18 cellular contexts compared by ENCODE assay signal in genomic region chr1:10740123-10740522, GRCh38. TPM values are rescaled to one million over a fixed set of nuclear protein-coding genes. Genes with fewer than 3 reads are reported as not detected.
DNase-seq lines count a peak whose midpoint lies in the region; ATAC-seq, FAIRE-seq and TF ChIP-seq lines count a peak whose summit lies in the region.
"Had no signal": no experiment of that assay in that cellular context is flagged by ENCODE, and none has a peak within 500 bp of the region (broad histone marks: within the 10 kb centered on the region; RNA-seq: fewer than 3 reads in every experiment).

No MANE protein-coding gene starts in this region.

- H2AFZ ChIP-seq in HepG2 (ENCODE audit: low read length) (no peak overlapping the region), H1 (ENCODE audit: low read length) (no peak overlapping the region)

- TF ChIP-seq CTCF in HepG2 (CRISPR knock-in tag; IDR thresholded peaks at IDR 0.05) (no peak), right lobe of liver (IDR thresholded peaks at IDR 0.05) (no peak), H1 (IDR thresholded peaks at IDR 0.05; ENCODE audit: control extremely low read depth in 1 of 3, insufficient read depth in 1 of 3, low read depth in 1 of 3, low read length in 3 of 3) (no peak), psoas muscle (IDR thresholded peaks at IDR 0.05) (no peak), stomach (IDR thresholded peaks at IDR 0.05) (no peak)

- H3K79me2 ChIP-seq in HepG2 (ENCODE audit: insufficient read depth, low read length): no peaks in the 10 kb centered on the region
- no peaks in the 10 kb centered on the region for H3K79me2 ChIP-seq in H1 (ENCODE audit: control insufficient read depth in 1 of 2, insufficient read depth in 2 of 2, low read length in 2 of 2)

- H4K5ac ChIP-seq in H1 (ENCODE audit: insufficient read length, low read depth, low read length): no peak overlapping the region

- H2BK12ac ChIP-seq in H1 (ENCODE audit: low read depth, low read length): peak overlapping the region; percentile 44; the same call in 1 of the 2 replicates

- 63% methylated on average over 5 of the region's 6 CpGs for WGBS in HepG2 (ENCODE audit: low lambda C conversion rate)
- 73% methylated on average over 2 of the region's 6 CpGs for WGBS in right lobe of liver (ENCODE audit: insufficient coverage, low coverage, low lambda C conversion rate, missing lambda C conversion rate)
- 85% methylated on average over 6 of the region's 6 CpGs; no CpG with 5 or more reads in 1 of the 2 experiments for WGBS in H1 (ENCODE audit: extremely low coverage in 1 of 2, insufficient coverage in 1 of 2, insufficient read length in 1 of 2, insufficient replicate concordance in 2 of 2, low coverage in 1 of 2, low lambda C conversion rate in 2 of 2, missing lambda C conversion rate in 1 of 2), 2 experiments
- 84 to 93% (median 90%) methylated on average over 6 of the region's 6 CpGs for WGBS in psoas muscle, 3 donors
- 67 to 82% (median 73%) methylated on average over 6 of the region's 6 CpGs for WGBS in stomach, 5 donors

- H3K27me3 ChIP-seq in HepG2 (ENCODE audit: control insufficient read depth in 1 of 2, insufficient read depth in 2 of 2, low read length in 2 of 2) (peaks cover 1 to 17% of the 10 kb centered on the region in 2 experiments; a peak in 4 of 5 replicates), right lobe of liver (no peaks in the 10 kb centered on the region), H1 (replicated peaks in 1 of 4; ENCODE audit: control insufficient read depth in 3 of 4, extremely low read depth in 1 of 4, insufficient read depth in 3 of 4, low read length in 3 of 4) (no peaks in the 10 kb centered on the region), psoas muscle (ENCODE audit: insufficient read depth in 3 of 3, low read length in 2 of 3) (no peaks in the 10 kb centered on the region), stomach (no peaks in the 10 kb centered on the region)

- POLR2A ChIA-PET in HepG2 (lab: Yijun Ruan, JAX) (interaction anchor here (0.7 kb wide), 1 partner anchor 1023 kb away, joined by 5 read pairs; no protein-coding TSS in a partner anchor), H1 (lab: Charles Lee; ENCODE audit: partially characterized antibody) (no interaction called here)

- H4K91ac ChIP-seq in H1 (replicated peaks; ENCODE audit: insufficient read length, low read length): no peak overlapping the region

- in situ Hi-C loops in HepG2 (cut with HindIII; ENCODE audit: extremely low pct_ligation_motif_present, low pct_unique_long_range_greater_than_20kb): no loop called here

- no peak overlapping the region for H2BK5ac ChIP-seq in H1 (ENCODE audit: low read depth, low read length)

- H3K9ac ChIP-seq in HepG2 (ENCODE audit: insufficient read depth, low read depth, low read length): no peak overlapping the region
- H3K9ac ChIP-seq in H1 (replicated peaks in 1 of 4; ENCODE audit: extremely low read depth in 1 of 4, low read depth in 3 of 4, low read length in 3 of 4): no peak overlapping the region
- H3K9ac ChIP-seq: BLaER1 had no signal

- ATAC-seq in HepG2 (no peak), right lobe of liver (no peak), psoas muscle (no peak)
- ATAC-seq: A549 had no signal

- TF ChIP-seq RAD21 in HepG2 (CRISPR knock-in tag; IDR thresholded peaks at IDR 0.05) (no peak), H1 (IDR thresholded peaks at IDR 0.05 in 1 of 2, conservative IDR thresholded peaks at IDR 0.05 in 1 of 2; ENCODE audit: low read depth in 2 of 2, low read length in 2 of 2) (no peak)

- H3K36me3 ChIP-seq in HepG2 (replicated peaks in 1 of 2; ENCODE audit: control insufficient read depth in 1 of 2, insufficient read depth in 2 of 2, low read length in 2 of 2): no peaks in the 10 kb centered on the region
- H3K36me3 ChIP-seq in right lobe of liver: no peaks in the 10 kb centered on the region
- no peaks in the 10 kb centered on the region for H3K36me3 ChIP-seq in H1 (ENCODE audit: control insufficient read depth in 2 of 4, insufficient read depth in 4 of 4, low read length in 3 of 4)
- no peaks in the 10 kb centered on the region for H3K36me3 ChIP-seq in psoas muscle (ENCODE audit: insufficient read depth in 1 of 2, low read depth in 1 of 2)
- no peaks in the 10 kb centered on the region for H3K36me3 ChIP-seq in stomach
- H3K36me3 ChIP-seq: BLaER1, HAP-1 had no signal

- CTCF ChIA-PET in HepG2 (lab: Yijun Ruan, JAX; ENCODE audit: low intra/inter-chr PET ratio, low total read pairs) (no interaction called here), H1 (lab: Charles Lee; ENCODE audit: partially characterized antibody) (interaction anchor here (0.6 to 4.0 kb wide), 9 partner anchors 10 to 995 kb away, joined by 3 to 32 read pairs (median 4); no protein-coding TSS in a partner anchor)

- H3K4ac ChIP-seq in H1 (replicated peaks; ENCODE audit: insufficient read length, low read depth, low read length): no peak overlapping the region

- no TSS peak for BruUV-seq in HepG2 (replicated peaks; lab: Mats Ljungman, UMichigan)

- no peak overlapping the region for H2AK5ac ChIP-seq in H1 (ENCODE audit: low read depth, low read length)

- no peak overlapping the region for H3K18ac ChIP-seq in H1 (ENCODE audit: extremely low read depth, low read length)

- H3K79me1 ChIP-seq in H1 (ENCODE audit: low read depth, low read length): no peaks in the 10 kb centered on the region; the same call in 1 of the 2 replicates

- no peaks in the 10 kb centered on the region for H4K20me1 ChIP-seq in HepG2 (ENCODE audit: insufficient read depth, low read length)
- H4K20me1 ChIP-seq in H1 (replicated peaks in 1 of 2; ENCODE audit: control insufficient read depth in 1 of 2, insufficient read depth in 2 of 2, low read length in 2 of 2): no peaks in the 10 kb centered on the region
- H4K20me1 ChIP-seq: BLaER1 had no signal

- H3K4me3 ChIP-seq in HepG2 (replicated peaks in 1 of 3; ENCODE audit: insufficient read depth in 1 of 3, low read depth in 2 of 3, low read length in 3 of 3) (no peak overlapping the region), right lobe of liver (no peak overlapping the region), H1 (ENCODE audit: extremely low read depth in 1 of 4, insufficient read depth in 2 of 4, low read depth in 3 of 4, low read length in 4 of 4) (no peak overlapping the region), psoas muscle (no peak overlapping the region), stomach (no peak overlapping the region)
- H3K4me3 ChIP-seq: A549, BLaER1, HAP-1 had no signal

- H3K4me1 ChIP-seq in HepG2 (ENCODE audit: insufficient read depth, low read length) (peaks cover 17% of the 10 kb centered on the region), right lobe of liver (peaks cover 0 to under 1% (median 0%) of the 10 kb centered on the region in 4 donors), H1 (replicated peaks in 1 of 4; ENCODE audit: control insufficient read depth in 3 of 4, insufficient read depth in 4 of 4, low read length in 3 of 4) (peaks cover 0 to 22% (median 12%) of the 10 kb centered on the region in 4 experiments; a peak in 6 of 7 replicates), psoas muscle (peaks cover 80% of the 10 kb centered on the region), stomach (peaks cover 44 to 73% (median 53%) of the 10 kb centered on the region in 4 donors)
- H3K4me1 ChIP-seq: A549 had no signal

- no peak overlapping the region; the same call in 1 of the 2 replicates for H4K8ac ChIP-seq in H1 (ENCODE audit: extremely low read depth, insufficient read depth, low read length)

- TF ChIP-seq POLR2A in HepG2 (IDR thresholded peaks at IDR 0.05; ENCODE audit: insufficient read depth in 1 of 2, low read depth in 2 of 2, low read length in 2 of 2) (no peak), right lobe of liver (IDR thresholded peaks at IDR 0.05) (no peak), H1 (IDR thresholded peaks at IDR 0.05; ENCODE audit: control extremely low read depth in 1 of 2, low read depth in 2 of 2, low read length in 2 of 2) (no peak), stomach (IDR thresholded peaks at IDR 0.05) (no peak)

- FAIRE-seq in HepG2 (lab: Jason Lieb, UNC): no peak
- no peak for FAIRE-seq in H1 (lab: Jason Lieb, UNC)
- FAIRE-seq: A549, GM12892, GM18507 had no signal

- no peak overlapping the region for H2BK120ac ChIP-seq in H1 (replicated peaks; ENCODE audit: low read depth, low read length)

- no peak for DNase-seq in HepG2 (ENCODE audit: low spot score)
- no peak for DNase-seq in right lobe of liver
- no peak for DNase-seq in H1 (ENCODE audit: low read depth in 1 of 2, low spot score in 2 of 2)
- DNase-seq in psoas muscle: no peak
- no peak for DNase-seq in stomach
- DNase-seq in NOMO-1 treated with DMSO at 0.1 percent for 48 hours (lab: John Stamatoyannopoulos, UW; ENCODE audit: unreplicated experiment): no peak
- DNase-seq in inferior parietal cortex (ENCODE audit: extremely low spot score): no peak
- DNase-seq in NCI-H1092 treated with DMSO at 0.1 percent for 48 hours (lab: John Stamatoyannopoulos, UW): no peak
- DNase-seq: CD4-positive, alpha-beta memory T cell; DMS153; DMS79; GDM1 had no signal

- no peak overlapping the region for H2BK15ac ChIP-seq in H1 (ENCODE audit: low read length)

- no peak overlapping the region for H3K14ac ChIP-seq in H1 (ENCODE audit: insufficient read length)

- H3K4me2 ChIP-seq in HepG2 (ENCODE audit: low read depth, low read length) (no peak overlapping the region), H1 (ENCODE audit: insufficient read depth in 1 of 2, low read depth in 2 of 2, low read length in 2 of 2) (no peak overlapping the region)
- H3K4me2 ChIP-seq: A549, BLaER1 had no signal

- H3K27ac ChIP-seq in HepG2 (ENCODE audit: extremely low read length, insufficient read depth, low read length) (no peak overlapping the region), right lobe of liver (no peak overlapping the region), H1 (ENCODE audit: low read depth, low read length) (no peak overlapping the region), psoas muscle (peak overlapping the region; percentile 15), stomach (peak overlapping the region; percentile 76 to 90 (median 87))
- H3K27ac ChIP-seq: 22Rv1, A549, BLaER1 had no signal

- H3K23me2 ChIP-seq in H1 (ENCODE audit: low read depth, low read length): no peaks in the 10 kb centered on the region

- intact Hi-C loops in HepG2 (cut with micrococcal nuclease; ENCODE audit: unreplicated experiment) (no loop called here), right lobe of liver (cut with DNase I) (no loop called here), psoas muscle (cut with DNase I) (loop anchor here in 1 of 2 donors (5.0 kb wide), 1 partner anchor 58 kb away; no protein-coding TSS in a partner anchor), stomach (cut with DNase I; ENCODE audit: low total_unique reads) (no loop called here)

- no peak overlapping the region for H3K23ac ChIP-seq in H1 (ENCODE audit: insufficient read length)

- no peak overlapping the region for H3K56ac ChIP-seq in H1 (replicated peaks; ENCODE audit: insufficient read length, low read depth, low read length)

- no peak for TF ChIP-seq EP300 in HepG2 (IDR thresholded peaks at IDR 0.05; ENCODE audit: low read depth in 2 of 2, low read length in 2 of 2)
- TF ChIP-seq EP300 in HepG2 (CRISPR knock-in tag; IDR thresholded peaks at IDR 0.05; ENCODE audit: borderline replicate concordance): no peak
- TF ChIP-seq EP300 in H1 (IDR thresholded peaks at IDR 0.05; ENCODE audit: borderline replicate concordance in 1 of 2, low read depth in 2 of 2, low read length in 2 of 2): no peak
- no peak for TF ChIP-seq EP300 in stomach (IDR thresholded peaks at IDR 0.05)

- H3K9me3 ChIP-seq in HepG2 (ENCODE audit: low read length): no peaks in the 10 kb centered on the region
- no peaks in the 10 kb centered on the region for H3K9me3 ChIP-seq in right lobe of liver
- H3K9me3 ChIP-seq in H1 (ENCODE audit: insufficient read depth in 2 of 2, low read depth in 1 of 2, low read length in 1 of 2): no peaks in the 10 kb centered on the region
- H3K9me3 ChIP-seq in psoas muscle: no peaks in the 10 kb centered on the region
- H3K9me3 ChIP-seq in stomach: no peaks in the 10 kb centered on the region
- H3K9me3 ChIP-seq: A549, BLaER1, HAP-1 had no signal

- no peak overlapping the region for H2BK20ac ChIP-seq in H1 (ENCODE audit: low read length)

RNA-seq across cellular contexts. Expression of gene CASZ1, which starts 56.3 kb away (rescaled TPM):
- 2.3 and 3.7 TPM in 2 replicates for total RNA-seq in HepG2 (2016; rRNA removed; fragmentation: Illumina TruSeq; extraction: Trizol)
- total RNA-seq in HepG2 (2016; cell fraction: cytosol; rRNA removed; fragmentation: Illumina TruSeq; extraction: Trizol; ENCODE audit: low read depth): 1.5 and 1.9 TPM in 2 replicates
- 2.8 and 3.2 TPM in 2 replicates for total RNA-seq in HepG2 (2016; cell fraction: insoluble cytoplasmic fraction; rRNA removed; fragmentation: Illumina TruSeq; extraction: Trizol)
- total RNA-seq in HepG2 (2016; cell fraction: membrane; rRNA removed; fragmentation: Illumina TruSeq; extraction: Trizol): 3.6 and 4.4 TPM in 2 replicates
- total RNA-seq in HepG2 (2016; cell fraction: nucleus; rRNA removed; fragmentation: Illumina TruSeq; extraction: Trizol): 3.2 TPM in 2 replicates
- polyA plus RNA-seq in HepG2 (2011; rRNA removed): 1.9 and 2.2 TPM in 2 replicates
- polyA plus RNA-seq in HepG2 (2011; cell fraction: cytosol; rRNA removed): 2.0 and 2.2 TPM in 2 replicates
- 5.8 and 8.1 TPM in 2 replicates for polyA plus RNA-seq in HepG2 (2011; cell fraction: nucleus; rRNA removed)
- polyA plus RNA-seq in HepG2 (2012): 1.0 and 1.4 TPM in 2 replicates
- polyA plus RNA-seq in HepG2 (2016; cell fraction: cytosol; fragmentation: Illumina TruSeq; extraction: Trizol; ENCODE audit: low read depth): 1.6 and 2.1 TPM in 2 replicates
- 3.0 and 3.9 TPM in 2 replicates for polyA plus RNA-seq in HepG2 (2016; cell fraction: insoluble cytoplasmic fraction; fragmentation: Illumina TruSeq; extraction: Trizol; ENCODE audit: low read depth)
- polyA plus RNA-seq in HepG2 (2016; cell fraction: membrane; fragmentation: Illumina TruSeq; extraction: Trizol; ENCODE audit: low read depth): 3.7 and 5.0 TPM in 2 replicates
- polyA plus RNA-seq in HepG2 (2016; cell fraction: nucleus; fragmentation: Illumina TruSeq; extraction: Trizol; ENCODE audit: insufficient read depth, low read depth): 4.0 and 4.7 TPM in 2 replicates
- polyA minus RNA-seq in HepG2 (2011; rRNA and poly(A)+ RNA removed; ENCODE audit: low replicate concordance): 2.5 and 2.9 TPM in 2 replicates
- polyA minus RNA-seq in HepG2 (2011; cell fraction: cytosol; rRNA and poly(A)+ RNA removed): 1.7 and 2.1 TPM in 2 replicates
- polyA minus RNA-seq in HepG2 (2011; cell fraction: nucleus; rRNA and poly(A)+ RNA removed): 2.7 and 3.0 TPM in 2 replicates
- 10 to 100 TPM in 1 of 6 experiments, 1 to 10 TPM in 5; 3.1 to 10.1 (median 5.3) TPM for total RNA-seq in right lobe of liver
- 6.1 and 7.7 TPM in 2 replicates for total RNA-seq in H1 (2021; fragmentation: NEBNext Ultra II Directional; extraction: Animal tissue kit (Norgen Biotek cat#: 25700))
- polyA plus RNA-seq in H1 (2011; rRNA removed): 4.4 and 5.9 TPM in 2 replicates
- polyA plus RNA-seq in H1 (2011; cell fraction: cytosol; rRNA removed): 3.6 TPM
- 10.1 TPM for polyA plus RNA-seq in H1 (2011; cell fraction: nucleus; rRNA removed)
- 2.2 to 4.5 TPM (median 4.3 TPM) in 4 replicates for polyA plus RNA-seq in H1 (2012, experiment 1 of 2)
- 2.9 TPM for polyA plus RNA-seq in H1 (2012, experiment 2 of 2)
- polyA plus RNA-seq in H1 (2013, experiment 1 of 2): 6.5 TPM
- polyA plus RNA-seq in H1 (2013, experiment 2 of 2): 6.3 TPM
- 3.9 and 5.8 TPM in 2 replicates for polyA minus RNA-seq in H1 (2011; rRNA and poly(A)+ RNA removed)
- polyA minus RNA-seq in H1 (2011; cell fraction: cytosol; rRNA and poly(A)+ RNA removed): 5.8 TPM
- 10.2 TPM for polyA minus RNA-seq in H1 (2011; cell fraction: nucleus; rRNA and poly(A)+ RNA removed)
- total RNA-seq in psoas muscle: 10 to 100 TPM; 53.1 to 83.3 (median 60.8) TPM
- 10 to 100 TPM in 2 of 3 donors, 1 to 10 TPM in 1; 2.6 to 23.7 (median 11.0) TPM for polyA plus RNA-seq in psoas muscle
- total RNA-seq in stomach: 100 to 1,000 TPM in 2 of 5 donors, 10 to 100 TPM in 3; 24.6 to 166 (median 66.5) TPM
- 10 to 100 TPM in 1 of 3 donors, 1 to 10 TPM in 2; 6.0 to 11.8 (median 6.5) TPM for polyA plus RNA-seq in stomach

Comparison
In these comparisons a context has a peak if more than half of its experiments do, and no peak if none do; other contexts are left out.
1. H3K27ac ChIP-seq: peak in psoas muscle (single experiment) and stomach (5 of 5); none in HepG2 (single experiment), right lobe of liver (0 of 3) and H1 (single experiment).
2. Of the 41 proteins assayed by ChIP-seq in both HepG2 and H1: peak only in HepG2: none; only in H1: KDM1A; in both: none; in neither: 40.